Comparison of ENCODE assay signal across 8 cellular contexts in the genomic region with DNA sequence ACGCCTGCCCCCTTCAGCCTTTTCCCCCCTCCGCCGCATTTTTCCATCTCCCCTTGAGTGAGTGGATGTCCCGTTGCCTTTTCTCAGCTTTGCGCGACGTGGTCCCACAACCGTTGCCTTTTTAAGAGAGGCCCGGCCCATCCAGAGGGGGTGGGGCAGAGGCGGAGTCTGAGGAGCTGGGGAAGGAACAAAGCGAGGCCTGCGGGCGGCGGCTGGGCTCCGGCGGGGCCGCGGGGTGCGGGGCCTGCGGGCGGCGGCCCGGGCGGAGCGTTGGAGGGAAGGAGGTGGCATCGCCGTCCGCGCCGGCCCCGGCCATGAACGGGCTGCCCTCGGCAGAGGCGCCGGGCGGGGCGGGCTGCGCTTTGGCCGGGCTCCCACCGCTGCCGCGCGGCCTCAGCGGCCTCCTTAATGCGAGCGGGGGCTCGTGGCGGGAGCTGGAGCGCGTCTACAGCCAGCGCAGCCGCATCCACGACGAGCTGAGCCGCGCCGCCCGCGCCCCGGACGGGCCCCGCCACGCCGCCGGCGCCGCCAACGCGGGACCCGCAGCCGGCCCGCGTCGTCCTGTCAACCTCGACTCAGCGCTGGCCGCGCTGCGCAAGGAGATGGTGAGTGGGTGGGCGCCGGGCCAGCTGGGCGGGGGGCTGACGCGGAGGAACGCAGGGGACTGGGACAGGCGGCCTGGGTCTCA. TPM values are rescaled to one million over a fixed set of nuclear protein-coding genes. Genes with fewer than 3 reads are reported as not detected.
DNase-seq lines count a peak whose midpoint lies in the region; FAIRE-seq and TF ChIP-seq lines count a peak whose summit lies in the region.

A gene (plus strand): TSS at position 183 of the 688 bp plus-strand sequence. CDS start 132 bp downstream, at position 315.

- peak within 1 kb of the TSS; percentile 89 for H4K91ac ChIP-seq in trophoblast cell (ENCODE audit: low read depth, low read length)

- peaks cover 53% of the 10 kb centered on the region for H3K4me1 Mint-ChIP-seq in T-helper 1 cell treated with Interleukin-12 subunit alpha and Interleukin-12 subunit beta and Interleukin-4 antibody, amounts not matched to agents 30 μg/mL and 1 μg/mL, for 36 hours (ENCODE audit: low read depth)

- FAIRE-seq in GM12891 (lab: Jason Lieb, UNC) = no peak

- no peak within 1 kb of the TSS for H2BK12ac ChIP-seq in trophoblast cell (ENCODE audit: low read length)

- WGBS in adipose tissue, 3 donors = 0 to 1% (median 0%) methylated on average over 42 to 86 of the region's 86 CpGs
- no CpG with 5 or more reads among the region's 86 CpGs for WGBS in trophoblast cell (ENCODE audit: extremely low coverage, insufficient coverage, insufficient read length)

- peak within 1 kb of the TSS; percentile 26 for H2AFZ ChIP-seq in trophoblast cell (ENCODE audit: insufficient read depth, low read length, poor library complexity)

- H3K36me3 Mint-ChIP-seq in T-helper 1 cell treated with Interleukin-12 subunit alpha and Interleukin-12 subunit beta and Interleukin-4 antibody, amounts not matched to agents 30 μg/mL and 1 μg/mL, for 36 hours (ENCODE audit: low read depth) = peaks cover 22% of the 10 kb centered on the region

- no peak within 1 kb of the TSS for H3K23ac ChIP-seq in trophoblast cell (ENCODE audit: low read length)

- H3K4me3 ChIP-seq in cardiac muscle cell (peak within 1 kb of the TSS; percentile 49), trophoblast cell (ENCODE audit: low read depth, low read length) (peak within 1 kb of the TSS; percentile 87), tibial artery (peak within 1 kb of the TSS; percentile 94 to 96)

- H3K27ac ChIP-seq in adipose tissue (ENCODE audit: low read depth, low read length) (no peak within 1 kb of the TSS), cardiac muscle cell (peak within 1 kb of the TSS; percentile 40), trophoblast cell (ENCODE audit: low read depth, low read length) (peak within 1 kb of the TSS; percentile 44), tibial artery (peak within 1 kb of the TSS; percentile 93 to 98)

- peaks cover 32% of the 10 kb centered on the region for H3K4me1 ChIP-seq in cardiac muscle cell (ENCODE audit: low read depth)
- peaks cover 43 to 44% of the 10 kb centered on the region in 2 experiments for H3K4me1 ChIP-seq in trophoblast cell (ENCODE audit: control insufficient read depth in 1 of 2, insufficient read depth in 2 of 2, low read length in 2 of 2)
- H3K4me1 ChIP-seq in tibial artery = peaks cover 0 to 73% (median 54%) of the 10 kb centered on the region in 4 donors

- no peaks in the 10 kb centered on the region for H3K27me3 Mint-ChIP-seq in T-helper 1 cell treated with Interleukin-12 subunit alpha and Interleukin-12 subunit beta and Interleukin-4 antibody, amounts not matched to agents 30 μg/mL and 1 μg/mL, for 36 hours (ENCODE audit: low read depth)

- peak within 1 kb of the TSS; percentile 88 for H2BK5ac ChIP-seq in trophoblast cell (ENCODE audit: low read depth, low read length, poor library complexity)

- H3K18ac ChIP-seq in trophoblast cell (ENCODE audit: low read length) = peak within 1 kb of the TSS; percentile 73

- peaks cover 5% of the 10 kb centered on the region for H3K27me3 ChIP-seq in cardiac muscle cell
- no peaks in the 10 kb centered on the region for H3K27me3 ChIP-seq in trophoblast cell (ENCODE audit: insufficient read depth, low read length)
- H3K27me3 ChIP-seq in tibial artery = no peaks in the 10 kb centered on the region

- H3K9me3 ChIP-seq in cardiac muscle cell (ENCODE audit: low read depth) (no peaks in the 10 kb centered on the region), trophoblast cell (ENCODE audit: insufficient read depth, low read depth, low read length) (no peaks in the 10 kb centered on the region), tibial artery (no peaks in the 10 kb centered on the region)

- peak; percentile 89 for DNase-seq in EH (ENCODE audit: low read depth)
- DNase-seq in MV-4-11 (lab: John Stamatoyannopoulos, UW) = peak; percentile 83
- peak; percentile 88 to 89 for DNase-seq in cardiac muscle cell (ENCODE audit: low read depth in 1 of 2, low spot score in 1 of 2)
- DNase-seq in trophoblast cell = peak; percentile 79 to 93
- peak; percentile 96 for DNase-seq in tibial artery
- no peak for DNase-seq in GM12891 (ENCODE audit: insufficient read length, low spot score)

- H3K79me1 ChIP-seq in trophoblast cell (ENCODE audit: low read length) = peaks cover 27% of the 10 kb centered on the region

- H3K4me2 ChIP-seq in trophoblast cell (ENCODE audit: low read length) = peak within 1 kb of the TSS; percentile 87

- peak within 1 kb of the TSS; percentile 80 for H3K4ac ChIP-seq in trophoblast cell (ENCODE audit: low read depth, low read length)

- H3K14ac ChIP-seq in trophoblast cell (ENCODE audit: low read length) = peak within 1 kb of the TSS; percentile 85

- peak within 1 kb of the TSS; percentile 90 for H4K12ac ChIP-seq in trophoblast cell (ENCODE audit: low read depth, low read length)

- H3K27ac Mint-ChIP-seq in T-helper 1 cell treated with Interleukin-12 subunit alpha and Interleukin-12 subunit beta and Interleukin-4 antibody, amounts not matched to agents 30 μg/mL and 1 μg/mL, for 36 hours = peak within 1 kb of the TSS; percentile 100

- H2AK5ac ChIP-seq in trophoblast cell (ENCODE audit: low read length) = peak within 1 kb of the TSS; percentile 75

- TF ChIP-seq CTCF in cardiac muscle cell (IDR thresholded peaks at IDR 0.05; ENCODE audit: low read depth, low read length) (no peak), tibial artery (IDR thresholded peaks at IDR 0.05) (no peak)

- peak within 1 kb of the TSS; percentile 47 for H2BK120ac ChIP-seq in trophoblast cell (ENCODE audit: insufficient read depth, low read length, poor library complexity)

- no peak for TF ChIP-seq POLR2A in GM12891 (IDR thresholded peaks at IDR 0.05; ENCODE audit: low read depth, low read length)

- H3K36me3 ChIP-seq in cardiac muscle cell (no peaks in the 10 kb centered on the region), trophoblast cell (ENCODE audit: control insufficient read depth in 1 of 2, insufficient read depth in 2 of 2, low read length in 2 of 2) (peaks cover 9 to 12% of the 10 kb centered on the region in 2 experiments), tibial artery (peaks cover 0 to 9% (median 0%) of the 10 kb centered on the region in 3 donors)

- intact Hi-C loops in tibial artery (cut with DNase I; ENCODE audit: low total_unique reads) = no loop called here

- H3K79me2 ChIP-seq in trophoblast cell (ENCODE audit: control insufficient read depth, insufficient read depth, low read length, poor library complexity) = peaks cover 20% of the 10 kb centered on the region

- no peaks in the 10 kb centered on the region for H3K9me3 Mint-ChIP-seq in T-helper 1 cell treated with Interleukin-12 subunit alpha and Interleukin-12 subunit beta and Interleukin-4 antibody, amounts not matched to agents 30 μg/mL and 1 μg/mL, for 36 hours

- H4K8ac ChIP-seq in trophoblast cell (ENCODE audit: low read depth, low read length) = peak within 1 kb of the TSS; percentile 88

- peak within 1 kb of the TSS; percentile 86 for H3K9ac ChIP-seq in trophoblast cell (ENCODE audit: low read length)

- peak within 1 kb of the TSS; percentile 99 for H3K4me3 Mint-ChIP-seq in T-helper 1 cell treated with Interleukin-12 subunit alpha and Interleukin-12 subunit beta and Interleukin-4 antibody, amounts not matched to agents 30 μg/mL and 1 μg/mL, for 36 hours

TF ChIP-seq in GM12891, 5 proteins besides CTCF, POLR2A, EP300 and RAD21:
- TF ChIP-seq TAF1 (IDR thresholded peaks at IDR 0.05; ENCODE audit: low read depth, low read length) (no peak), SPI1 (IDR thresholded peaks at IDR 0.05; ENCODE audit: low read depth, low read length) (no peak), PAX5 (IDR thresholded peaks at IDR 0.05; ENCODE audit: insufficient read depth, low read length, severe bottlenecking) (no peak), POLR2AphosphoS5 (IDR thresholded peaks at IDR 0.05; ENCODE audit: low read depth, low read length) (no peak)

RNA-seq across cellular contexts. Expression of the gene that starts here (rescaled TPM):
- polyA plus RNA-seq in adipose tissue = 10 to 100 TPM; 52.2 to 74.9 (median 66.3) TPM
- 42.9 and 71.8 TPM in 2 replicates for total RNA-seq in cardiac muscle cell
- 96.0 and 132 TPM in 2 replicates for polyA plus RNA-seq in cardiac muscle cell
- 71.6 and 72.3 TPM in 2 replicates for polyA plus RNA-seq in trophoblast cell (2013)
- polyA plus RNA-seq in GM12891 (2012; ENCODE audit: low read depth, missing spikeins) = 18.3 TPM
